22 cellular contexts compared by ENCODE assay signal in the genomic region with DNA sequence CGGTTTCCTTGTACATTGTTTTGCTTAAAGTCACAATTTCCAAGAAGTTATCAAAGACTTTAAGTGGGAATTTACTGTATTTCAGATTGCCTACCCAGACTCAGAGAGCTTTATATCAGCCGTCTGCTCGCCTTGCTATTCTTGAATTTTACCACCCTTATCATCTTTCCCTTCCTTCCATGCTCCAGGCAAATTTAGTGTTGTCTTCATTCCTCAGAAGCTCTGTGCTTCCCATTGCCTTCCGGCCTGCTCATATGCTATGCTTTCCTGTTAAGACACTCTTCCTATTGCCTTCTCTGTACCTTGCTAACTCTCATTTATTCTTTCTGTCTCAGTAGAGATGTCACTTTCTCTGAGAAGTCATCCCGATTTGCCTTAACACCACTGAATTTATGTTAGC.
"Had no signal": no experiment of that assay in that cellular context is flagged by ENCODE, and none has a peak within 500 bp of the region (broad histone marks: within the 10 kb centered on the region; RNA-seq: fewer than 3 reads in every experiment).

No MANE protein-coding gene starts in this region.

- H3K4me1 ChIP-seq: parathyroid adenoma, tibial nerve had no signal

- H2AFZ ChIP-seq: parathyroid adenoma had no signal

- H3K27me3 ChIP-seq: body of pancreas, esophagus muscularis mucosa, left lung, right atrium auricular region, tibial nerve had no signal

- H3K27ac ChIP-seq: body of pancreas, esophagus muscularis mucosa, left lung, lower lobe of right lung, parathyroid adenoma, right atrium auricular region, tibial nerve had no signal

- FAIRE-seq: islet of Langerhans had no signal

- H3K9ac ChIP-seq: parathyroid adenoma had no signal

- H3K4me3 Mint-ChIP-seq: activated B cell treated with CpG ODN at 0.5 μM for 24 hours; activated CD8-positive, alpha-beta T cell treated with anti-CD3 and anti-CD28 coated beads for 36 hours; activated naive CD4-positive, alpha-beta T cell treated with anti-CD3 and anti-CD28 coated beads, Interleukin-2, amount 50 U/mL, for 24 hours; activated T-cell treated with anti-CD3 and anti-CD28 coated beads, Interleukin-2, amount 50 U/mL, for 4 hours; activated T-helper 17 cell treated with anti-CD3 and anti-CD28 coated beads, Interleukin-2, amount 50 U/mL, for 72 hours; stimulated activated naive B cell treated with anti-CD40 and anti-IgM and Interleukin-4, amounts not matched to agents 10 μg/mL and 1 μg/mL and 100 μg/mL, for 72 hours had no signal

- H3K9me3 Mint-ChIP-seq: activated B cell treated with CpG ODN at 0.5 μM for 24 hours; activated CD8-positive, alpha-beta T cell treated with anti-CD3 and anti-CD28 coated beads for 36 hours; activated naive CD4-positive, alpha-beta T cell treated with anti-CD3 and anti-CD28 coated beads, Interleukin-2, amount 50 U/mL, for 24 hours; activated T-cell treated with anti-CD3 and anti-CD28 coated beads, Interleukin-2, amount 50 U/mL, for 4 hours had no signal

- DNase-seq: activated B cell treated with CpG ODN at 0.5 μM for 24 hours; activated CD4-positive, alpha-beta T cell treated with anti-CD3 and anti-CD28 coated beads, Interleukin-2, amount 50 U/mL, for 1 hour; activated CD8-positive, alpha-beta T cell treated with anti-CD3 and anti-CD28 coated beads for 36 hours; activated T-cell treated with anti-CD3 and anti-CD28 coated beads, Interleukin-2, amount 50 U/mL, for 4 hours; anterior cingulate cortex; body of pancreas; cerebellar nuclear complex; cortex of kidney; left lung; lower lobe of right lung; nucleus accumbens; stimulated activated CD4-positive, alpha-beta T cell treated with anti-CD3 and anti-CD28 coated beads, Interleukin-15, amount 100 ng/mL, for 24 hours; stimulated activated CD4-positive, alpha-beta T cell treated with anti-CD3 and anti-CD28 coated beads, Interleukin-2, amount 100 ng/mL, for 24 hours; stimulated activated naive B cell treated with anti-CD40 and anti-IgM and Interleukin-4, amounts not matched to agents 10 μg/mL and 1 μg/mL and 100 μg/mL, for 72 hours; T-helper 2 cell had no signal

- ATAC-seq: activated CD8-positive, alpha-beta T cell treated with anti-CD3 and anti-CD28 coated beads for 36 hours; activated T-cell treated with anti-CD3 and anti-CD28 coated beads, Interleukin-2, amount 50 U/mL, for 4 hours; activated T-helper 17 cell treated with anti-CD3 and anti-CD28 coated beads, Interleukin-2, amount 50 U/mL, for 72 hours; body of pancreas; left lung; lower lobe of right lung; stimulated activated naive B cell treated with anti-CD40 and anti-IgM and Interleukin-4, amounts not matched to agents 10 μg/mL and 1 μg/mL and 100 μg/mL, for 72 hours had no signal

- H3K27ac Mint-ChIP-seq: activated B cell treated with CpG ODN at 0.5 μM for 24 hours; activated CD8-positive, alpha-beta T cell treated with anti-CD3 and anti-CD28 coated beads for 36 hours; activated naive CD4-positive, alpha-beta T cell treated with anti-CD3 and anti-CD28 coated beads, Interleukin-2, amount 50 U/mL, for 24 hours; activated T-helper 17 cell treated with anti-CD3 and anti-CD28 coated beads, Interleukin-2, amount 50 U/mL, for 72 hours; stimulated activated naive B cell treated with anti-CD40 and anti-IgM and Interleukin-4, amounts not matched to agents 10 μg/mL and 1 μg/mL and 100 μg/mL, for 72 hours had no signal

- H3K27me3 Mint-ChIP-seq: activated B cell treated with CpG ODN at 0.5 μM for 24 hours; activated CD8-positive, alpha-beta T cell treated with anti-CD3 and anti-CD28 coated beads for 36 hours; activated naive CD4-positive, alpha-beta T cell treated with anti-CD3 and anti-CD28 coated beads, Interleukin-2, amount 50 U/mL, for 24 hours; activated T-helper 17 cell treated with anti-CD3 and anti-CD28 coated beads, Interleukin-2, amount 50 U/mL, for 72 hours; stimulated activated naive B cell treated with anti-CD40 and anti-IgM and Interleukin-4, amounts not matched to agents 10 μg/mL and 1 μg/mL and 100 μg/mL, for 72 hours had no signal

- H3K4me3 ChIP-seq: body of pancreas, esophagus muscularis mucosa, left lung, lower lobe of right lung, right atrium auricular region, tibial nerve had no signal

- H3K9me3 ChIP-seq: body of pancreas, esophagus muscularis mucosa, left lung, lower lobe of right lung, right atrium auricular region, tibial nerve had no signal
